In genomic region chr14:23385244-23385643, GRCh38 we compare ENCODE assay signal across 32 cellular contexts. TPM values are rescaled to one million over a fixed set of nuclear protein-coding genes. Genes with fewer than 3 reads are reported as not detected.
"Had no signal": no experiment of that assay in that cellular context is flagged by ENCODE, and none has a peak within 500 bp of the region (broad histone marks: within the 10 kb centered on the region; RNA-seq: fewer than 3 reads in every experiment).

No MANE protein-coding gene starts in this region.

- DNase-seq: activated CD4-positive, alpha-beta T cell treated with anti-CD3 and anti-CD28 coated beads, Interleukin-2, amount 10 ng/mL, durations not matched to agents 24 days and 14 days; activated CD4-positive, alpha-beta T cell treated with anti-CD3 and anti-CD28 coated beads, Interleukin-2, amount 50 U/mL, for 4 hours; activated CD8-positive, alpha-beta T cell treated with anti-CD3 and anti-CD28 coated beads for 36 hours; activated effector memory CD4-positive, alpha-beta T cell treated with anti-CD3 and anti-CD28 coated beads, Interleukin-2, amount 50 U/mL, for 16 hours; activated naive CD4-positive, alpha-beta T cell; activated T-cell treated with anti-CD3 and anti-CD28 coated beads, Interleukin-2, amount 50 U/mL, for 1 hour; activated T-cell treated with anti-CD3 and anti-CD28 coated beads, Interleukin-2, amount 50 U/mL, for 72 hours; adrenal gland; central memory CD4-positive, alpha-beta T cell; Kasumi-1; KG1; MG63; NCI-H1048; NCI-H1105 treated with DMSO at 0.1 percent for 48 hours; NCI-H1436 treated with DMSO at 0.1 percent for 48 hours; NCI-H1694 treated with DMSO at 0.1 percent for 48 hours; NCI-H2029; NCI-H345; NCI-H524 treated with DMSO at 0.1 percent for 48 hours; SHP77; SJCRH30 had no signal

- H3K4me1 ChIP-seq: adrenal gland, SJCRH30 had no signal

- ATAC-seq: activated CD8-positive, alpha-beta T cell treated with anti-CD3 and anti-CD28 coated beads for 36 hours; activated naive CD4-positive, alpha-beta T cell treated with anti-CD3 and anti-CD28 coated beads, Interleukin-2, amount 50 U/mL, for 72 hours; activated T-cell treated with anti-CD3 and anti-CD28 coated beads, Interleukin-2, amount 50 U/mL, for 72 hours; activated T-helper 17 cell treated with anti-CD3 and anti-CD28 coated beads, Interleukin-2, amount 50 U/mL, for 72 hours; Panc1 had no signal

- H3K4me3 ChIP-seq: adrenal gland, MG63, SJCRH30, SK-N-MC had no signal

- H3K9me3 ChIP-seq: adrenal gland, MG63, SJCRH30 had no signal

- H3K27ac ChIP-seq: adrenal gland, SJCRH30, SK-N-MC had no signal

- H3K27me3 ChIP-seq: adrenal gland, MG63 had no signal

- H3K36me3 ChIP-seq: adrenal gland, MG63, SJCRH30 had no signal

RNA-seq across cellular contexts. Expression of gene CMTM5, which starts 8.4 kb away (rescaled TPM):
- total RNA-seq: activated CD4-positive, alpha-beta T cell treated with anti-CD3 and anti-CD28 coated beads, Interleukin-2, amount 10 ng/mL, durations not matched to agents 24 days and 14 days; activated CD8-positive, alpha-beta memory T cell treated with anti-CD3 and anti-CD28 coated beads for 36 hours; activated CD8-positive, alpha-beta T cell treated with anti-CD3 and anti-CD28 coated beads for 36 hours; activated naive CD4-positive, alpha-beta T cell treated with anti-CD3 and anti-CD28 coated beads, Interleukin-2, amount 50 U/mL, for 72 hours; activated T-helper 17 cell treated with anti-CD3 and anti-CD28 coated beads, Interleukin-2, amount 50 U/mL, for 72 hours; astrocyte; bronchial epithelial cell; NCI-H460; T-helper 1 cell treated with Interleukin-12 subunit alpha and Interleukin-12 subunit beta and Interleukin-4 antibody, amounts not matched to agents 30 ng/mL and 1 ng/mL, for 36 hours had no signal

RNA-seq across cellular contexts. Expression of gene IL25, which starts 12.6 kb away (rescaled TPM):
- total RNA-seq: activated CD4-positive, alpha-beta T cell treated with anti-CD3 and anti-CD28 coated beads, Interleukin-2, amount 10 ng/mL, durations not matched to agents 24 days and 14 days; activated CD8-positive, alpha-beta memory T cell treated with anti-CD3 and anti-CD28 coated beads for 36 hours; activated CD8-positive, alpha-beta T cell treated with anti-CD3 and anti-CD28 coated beads for 36 hours; activated naive CD4-positive, alpha-beta T cell treated with anti-CD3 and anti-CD28 coated beads, Interleukin-2, amount 50 U/mL, for 72 hours; activated T-cell treated with anti-CD3 and anti-CD28 coated beads, Interleukin-2, amount 50 U/mL, for 72 hours; activated T-helper 17 cell treated with anti-CD3 and anti-CD28 coated beads, Interleukin-2, amount 50 U/mL, for 72 hours; adrenal gland; astrocyte; bronchial epithelial cell; cerebellum; NCI-H460; RPMI7951; SJCRH30; T-helper 1 cell treated with Interleukin-12 subunit alpha and Interleukin-12 subunit beta and Interleukin-4 antibody, amounts not matched to agents 30 ng/mL and 1 ng/mL, for 36 hours had no signal

RNA-seq across cellular contexts. Expression of gene EFS, which starts 20.3 kb away (rescaled TPM):
- total RNA-seq: activated CD4-positive, alpha-beta T cell treated with anti-CD3 and anti-CD28 coated beads, Interleukin-2, amount 10 ng/mL, durations not matched to agents 24 days and 14 days; activated CD8-positive, alpha-beta memory T cell treated with anti-CD3 and anti-CD28 coated beads for 36 hours; activated CD8-positive, alpha-beta T cell treated with anti-CD3 and anti-CD28 coated beads for 36 hours; activated T-helper 17 cell treated with anti-CD3 and anti-CD28 coated beads, Interleukin-2, amount 50 U/mL, for 72 hours; T-helper 1 cell treated with Interleukin-12 subunit alpha and Interleukin-12 subunit beta and Interleukin-4 antibody, amounts not matched to agents 30 ng/mL and 1 ng/mL, for 36 hours had no signal

RNA-seq across cellular contexts. Expression of gene MYH6, which starts 22.8 kb away (rescaled TPM):
- total RNA-seq: activated CD8-positive, alpha-beta memory T cell treated with anti-CD3 and anti-CD28 coated beads for 36 hours; activated CD8-positive, alpha-beta T cell treated with anti-CD3 and anti-CD28 coated beads for 36 hours; astrocyte; bronchial epithelial cell; NCI-H460; RPMI7951; SJCRH30 had no signal
